9 cellular contexts compared by ENCODE assay signal in genomic region chr14:67285876-67286452, GRCh38. TPM values are rescaled to one million over a fixed set of nuclear protein-coding genes. Genes with fewer than 3 reads are reported as not detected.
DNase-seq lines count a peak whose midpoint lies in the region; ATAC-seq, FAIRE-seq and TF ChIP-seq lines count a peak whose summit lies in the region.
"Had no signal": no experiment of that assay in that cellular context is flagged by ENCODE, and none has a peak within 500 bp of the region (broad histone marks: within the 10 kb centered on the region; RNA-seq: fewer than 3 reads in every experiment).

No MANE protein-coding gene starts in this region.

- peak; percentile 73 for FAIRE-seq in small intestine (lab: Jason Lieb, UNC)
- FAIRE-seq: keratinocyte had no signal

- no peak for TF ChIP-seq EP300 in suprapubic skin (IDR thresholded peaks at IDR 0.05)

- H3K27me3 ChIP-seq in small intestine (ENCODE audit: control insufficient read depth in 2 of 2, insufficient read depth in 2 of 2, low read length in 2 of 2) (no peaks in the 10 kb centered on the region), suprapubic skin (no peaks in the 10 kb centered on the region)

- H3K27ac ChIP-seq in small intestine (ENCODE audit: low read depth in 1 of 2, low read length in 1 of 2) (no peak overlapping the region), suprapubic skin (no peak overlapping the region)

- ATAC-seq in HG02642 (IDR thresholded peaks at IDR 0.05; ENCODE audit: poor library complexity, unreplicated experiment) (no peak), GM21367 (IDR thresholded peaks at IDR 0.05; ENCODE audit: unreplicated experiment) (no peak)

- in situ Hi-C loops in SK-MEL-5 (cut with HindIII; ENCODE audit: low pct_unique_long_range_greater_than_20kb, low sequenced_read_pairs), result no loop called here

- no peaks in the 10 kb centered on the region for H3K9me3 ChIP-seq in small intestine (ENCODE audit: control insufficient read depth, low read depth)
- H3K9me3 ChIP-seq in suprapubic skin, result no peaks in the 10 kb centered on the region

- peak; percentile 27 for TF ChIP-seq CTCF in foreskin fibroblast (IDR thresholded peaks at IDR 0.05; ENCODE audit: low read depth, low read length)
- TF ChIP-seq CTCF in suprapubic skin (IDR thresholded peaks at IDR 0.05), result peak in 1 of 2 donors; percentile 31

- no peaks in the 10 kb centered on the region for H3K4me1 ChIP-seq in small intestine (ENCODE audit: control insufficient read depth in 2 of 2, insufficient read depth in 1 of 2, low read depth in 1 of 2, low read length in 1 of 2)
- H3K4me1 ChIP-seq in suprapubic skin, result no peaks in the 10 kb centered on the region

- H3K4me3 ChIP-seq in foreskin fibroblast (ENCODE audit: low read depth in 1 of 2, low read length in 2 of 2) (no peak overlapping the region), small intestine (ENCODE audit: low read depth in 1 of 2, low read length in 2 of 2) (no peak overlapping the region), suprapubic skin (no peak overlapping the region)

- H3K36me3 ChIP-seq in small intestine (ENCODE audit: control insufficient read depth in 2 of 2, insufficient read depth in 2 of 2, low read length in 2 of 2), result no peaks in the 10 kb centered on the region
- peaks cover 5% of the 10 kb centered on the region for H3K36me3 ChIP-seq in suprapubic skin

- DNase-seq in DMS 273 treated with DMSO at 0.1 percent for 48 hours (lab: John Stamatoyannopoulos, UW) (peak; percentile 42), Kasumi-1 (lab: John Stamatoyannopoulos, UW) (peak; percentile 56 to 82), SK-MEL-5 (ENCODE audit: low read depth, low spot score) (peak; percentile 63), foreskin fibroblast (peak in 1 of 2 donors; percentile 56), small intestine (peak; percentile 52), suprapubic skin (ENCODE audit: low spot score in 2 of 2) (no peak)

- no peak for TF ChIP-seq POLR2A in suprapubic skin (IDR thresholded peaks at IDR 0.05)

- WGBS in small intestine, 3 donors, result 18 to 40% (median 27%) methylated on average over 2 of the region's 2 CpGs
- 42% methylated on average over 2 of the region's 2 CpGs for WGBS in suprapubic skin

RNA-seq across cellular contexts. Expression of gene PALS1, which starts 44.7 kb away (rescaled TPM):
- 8.7 and 10.1 TPM in 2 replicates for total RNA-seq in SK-MEL-5 (2014; rRNA removed; shearing (Covaris generic))
- 7.2 and 7.4 TPM in 2 replicates for polyA plus RNA-seq in SK-MEL-5 (2015; cell fraction: cytosol; rRNA removed)
- 6.9 and 7.8 TPM in 2 replicates for polyA plus RNA-seq in SK-MEL-5 (2015; cell fraction: nucleus; rRNA removed)
- polyA plus RNA-seq in small intestine, result 10 to 100 TPM; 11.1 to 35.9 (median 34.0) TPM
- total RNA-seq in suprapubic skin, result 10 to 100 TPM in 3 of 4 donors, 1 to 10 TPM in 1; 9.0 to 23.4 (median 16.6) TPM

Comparison
In these comparisons a context has a peak if more than half of its experiments do, and no peak if none do; other contexts are left out.
1. DNase-seq: peak in DMS 273 treated with DMSO at 0.1 percent for 48 hours (single experiment), Kasumi-1 (2 of 2), SK-MEL-5 (single experiment) and small intestine (single experiment); none in suprapubic skin (0 of 2).